In the genomic region with DNA sequence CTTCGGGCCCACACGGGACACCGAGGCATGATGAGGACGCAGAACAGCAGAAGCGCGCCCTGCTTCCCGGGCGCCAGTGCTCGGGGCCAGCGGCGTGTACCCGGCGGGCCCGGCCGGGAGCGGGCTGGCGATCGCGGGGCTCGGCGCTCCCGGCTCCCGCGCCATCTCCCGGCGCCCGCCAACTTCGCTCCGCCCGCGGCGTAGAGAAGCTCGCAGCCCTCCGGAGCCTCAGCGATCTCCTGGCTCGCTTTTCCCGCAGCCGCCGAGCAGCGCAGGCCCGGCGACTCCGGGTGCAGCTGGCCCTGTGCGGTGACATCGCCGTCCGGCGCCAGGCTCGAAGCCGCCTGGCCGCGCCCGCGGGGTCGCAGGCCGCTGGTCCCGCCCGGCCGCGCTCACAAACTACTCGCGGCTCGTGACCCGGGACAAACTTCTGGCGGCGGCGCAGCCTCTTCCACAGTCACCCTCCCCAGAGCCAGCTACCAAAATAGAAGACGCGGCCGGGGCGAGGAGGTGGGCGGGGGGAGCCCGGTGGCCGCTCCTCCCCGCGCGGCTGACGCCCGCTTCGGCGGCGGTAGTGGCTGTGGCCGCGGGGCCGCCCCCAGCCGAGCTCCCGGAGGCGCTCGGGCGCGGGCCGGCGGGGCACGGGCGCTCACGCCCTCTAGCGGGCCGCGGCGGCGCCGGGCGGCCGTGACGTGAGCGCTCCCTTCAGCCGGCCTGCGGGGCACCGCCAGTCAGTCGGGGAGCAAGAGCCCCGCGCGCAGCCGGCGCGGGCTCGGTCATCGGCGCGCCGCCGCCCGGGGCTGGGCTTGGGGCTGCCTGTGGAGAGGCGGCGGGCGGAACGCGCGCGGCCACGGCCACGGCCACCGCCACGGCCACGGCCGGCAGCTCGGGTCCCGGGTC, we compare ENCODE assay signal across 8 cellular contexts. TPM values are rescaled to one million over a fixed set of nuclear protein-coding genes. Genes with fewer than 3 reads are reported as not detected.
DNase-seq lines count a peak whose midpoint lies in the region; ATAC-seq and TF ChIP-seq lines count a peak whose summit lies in the region.

Gene PTPRM (plus strand): TSS at position 730 of the 900 bp plus-strand sequence. CDS start 503 bp downstream, outside the sequence.

- POLR2A ChIA-PET in PC-9 (lab: Charles Lee; ENCODE audit: unreplicated experiment) = interaction anchor here (0.6 kb wide), 1 partner anchor 168 kb away, joined by 5 read pairs; no protein-coding TSS in a partner anchor

- H3F3A ChIP-seq in PC-9 (ENCODE audit: insufficient read depth, low read depth) (no peaks in the 10 kb centered on the region; the same call in 1 of the 2 replicates), neural progenitor cell (ENCODE audit: low read depth) (peaks cover 21% of the 10 kb centered on the region)

- H3K4me3 Mint-ChIP-seq in CD14-positive monocyte (peak within 1 kb of the TSS; percentile 78 to 94), neural progenitor cell (peak within 1 kb of the TSS; percentile 84)
- no peak within 1 kb of the TSS for H3K4me3 Mint-ChIP-seq in activated naive CD8-positive, alpha-beta T cell treated with anti-CD3 and anti-CD28 coated beads, Interleukin-2, amount 50 U/mL, for 24 hours

- DNase-seq in CD14-positive monocyte (ENCODE audit: low spot score) = peak; percentile 49
- peak in 1 of 2 experiments; percentile 78 for DNase-seq in PC-9
- peak; percentile 56 for DNase-seq in activated naive CD8-positive, alpha-beta T cell treated with anti-CD3 and anti-CD28 coated beads, Interleukin-2, amount 50 U/mL, for 24 hours
- DNase-seq in glomerular endothelial cell (ENCODE audit: extremely low read depth, low read depth, low spot score) = no peak
- DNase-seq in neural progenitor cell (ENCODE audit: low spot score) = peak; percentile 94
- DNase-seq in thyroid gland = peak; percentile 88 to 90

- peak; percentile 35 for TF ChIP-seq CTCF in CD14-positive monocyte (IDR thresholded peaks at IDR 0.05)
- TF ChIP-seq CTCF in PC-9 (conservative IDR thresholded peaks at IDR 0.05) = no peak
- no peak for TF ChIP-seq CTCF in neural progenitor cell (IDR thresholded peaks at IDR 0.05)
- TF ChIP-seq CTCF in thyroid gland (IDR thresholded peaks at IDR 0.05) = peak in 3 of 6 experiments; percentile 82 to 91 (median 86)

- intact Hi-C loops in CD14-positive monocyte (cut with micrococcal nuclease) = no loop called here
- intact Hi-C loops in PC-9 (cut with micrococcal nuclease; ENCODE audit: unreplicated experiment) = loop anchor here (1.0 to 10.0 kb wide), 6 partner anchors 208 to 915 kb away; no protein-coding TSS in a partner anchor
- intact Hi-C loops in thyroid gland (cut with DNase I) = loop anchor here (5.0 kb wide), 1 partner anchor 295 kb away; no protein-coding TSS in a partner anchor

- peak within 1 kb of the TSS; percentile 93 for H2AFZ ChIP-seq in PC-9
- peak within 1 kb of the TSS; percentile 98 for H2AFZ ChIP-seq in neural progenitor cell (replicated peaks)

- H3K27me3 ChIP-seq in PC-9 (ENCODE audit: insufficient read depth, low read depth) (no peaks in the 10 kb centered on the region), neural progenitor cell (peaks cover 41% of the 10 kb centered on the region), thyroid gland (no peaks in the 10 kb centered on the region)

- H3K27ac Mint-ChIP-seq in CD14-positive monocyte = peak within 1 kb of the TSS in 1 of 7 donors; percentile 8
- no peak within 1 kb of the TSS for H3K27ac Mint-ChIP-seq in activated naive CD8-positive, alpha-beta T cell treated with anti-CD3 and anti-CD28 coated beads, Interleukin-2, amount 50 U/mL, for 24 hours
- no peak within 1 kb of the TSS for H3K27ac Mint-ChIP-seq in neural progenitor cell

- H3K4me3 ChIP-seq in PC-9 (peak within 1 kb of the TSS; percentile 91), neural progenitor cell (peak within 1 kb of the TSS; percentile 63), thyroid gland (replicated peaks in 1 of 3) (peak within 1 kb of the TSS; percentile 87 to 98 (median 95))

- BruUV-seq in PC-9 (replicated peaks; lab: Mats Ljungman, UMichigan) = no TSS peak

- H3K9ac ChIP-seq in neural progenitor cell = no peak within 1 kb of the TSS

- H3K36me3 ChIP-seq in PC-9 (ENCODE audit: low read depth) (no peaks in the 10 kb centered on the region), neural progenitor cell (no peaks in the 10 kb centered on the region), thyroid gland (no peaks in the 10 kb centered on the region)

- H3K4me2 ChIP-seq in PC-9 = peak within 1 kb of the TSS; percentile 93
- H3K4me2 ChIP-seq in neural progenitor cell = peak within 1 kb of the TSS; percentile 99

- H3K79me2 ChIP-seq in PC-9 (ENCODE audit: low read depth) (peaks cover 34% of the 10 kb centered on the region), neural progenitor cell (ENCODE audit: low read depth) (peaks cover 3% of the 10 kb centered on the region)

- H3K9me3 ChIP-seq in PC-9 (ENCODE audit: insufficient read depth, low read depth) = no peaks in the 10 kb centered on the region
- no peaks in the 10 kb centered on the region for H3K9me3 ChIP-seq in neural progenitor cell (ENCODE audit: low read depth)
- no peaks in the 10 kb centered on the region for H3K9me3 ChIP-seq in thyroid gland

- CTCF ChIA-PET in PC-9 (lab: Charles Lee) = interaction anchor here (0.6 to 1.7 kb wide), 11 partner anchors 8 to 921 kb away, joined by 3 to 15 read pairs (median 5); no protein-coding TSS in a partner anchor

- H3K27ac ChIP-seq in PC-9 = no peak within 1 kb of the TSS
- no peak within 1 kb of the TSS for H3K27ac ChIP-seq in neural progenitor cell
- peak within 1 kb of the TSS; percentile 98 to 99 (median 99) for H3K27ac ChIP-seq in thyroid gland

- no peaks in the 10 kb centered on the region for H3K9me2 ChIP-seq in PC-9 (ENCODE audit: insufficient read depth)

- peaks cover 0 to 11% (median 3%) of the 10 kb centered on the region in 7 donors for H3K9me3 Mint-ChIP-seq in CD14-positive monocyte
- no peaks in the 10 kb centered on the region for H3K9me3 Mint-ChIP-seq in activated naive CD8-positive, alpha-beta T cell treated with anti-CD3 and anti-CD28 coated beads, Interleukin-2, amount 50 U/mL, for 24 hours
- no peaks in the 10 kb centered on the region for H3K9me3 Mint-ChIP-seq in neural progenitor cell

- peak; percentile 90 to 96 for TF ChIP-seq POLR2A in thyroid gland (IDR thresholded peaks at IDR 0.05)

- H3K4me1 ChIP-seq in PC-9 (replicated peaks; ENCODE audit: insufficient read depth) (peaks cover 14% of the 10 kb centered on the region), neural progenitor cell (peaks cover 25% of the 10 kb centered on the region), thyroid gland (peaks cover 20 to 35% of the 10 kb centered on the region in 2 donors)

- ATAC-seq in GM19395 (IDR thresholded peaks at IDR 0.05; ENCODE audit: unreplicated experiment) (peak; percentile 89), HG03432 (IDR thresholded peaks at IDR 0.05; ENCODE audit: unreplicated experiment) (peak; percentile 94)
- peak; percentile 88 for ATAC-seq in activated naive CD8-positive, alpha-beta T cell treated with anti-CD3 and anti-CD28 coated beads, Interleukin-2, amount 50 U/mL, for 24 hours

- H3K4me1 Mint-ChIP-seq in CD14-positive monocyte = peaks cover 23% of the 10 kb centered on the region
- H3K4me1 Mint-ChIP-seq in activated naive CD8-positive, alpha-beta T cell treated with anti-CD3 and anti-CD28 coated beads, Interleukin-2, amount 50 U/mL, for 24 hours = peaks cover 3% of the 10 kb centered on the region
- H3K4me1 Mint-ChIP-seq in neural progenitor cell = peaks cover 23% of the 10 kb centered on the region

- H3K27me3 Mint-ChIP-seq in CD14-positive monocyte (ENCODE audit: low read depth in 3 of 3) = peaks cover 44 to 58% (median 44%) of the 10 kb centered on the region in 3 donors
- peaks cover 47% of the 10 kb centered on the region for H3K27me3 Mint-ChIP-seq in activated naive CD8-positive, alpha-beta T cell treated with anti-CD3 and anti-CD28 coated beads, Interleukin-2, amount 50 U/mL, for 24 hours
- peaks cover 5% of the 10 kb centered on the region for H3K27me3 Mint-ChIP-seq in neural progenitor cell (ENCODE audit: insufficient read depth, low read depth)

- no peaks in the 10 kb centered on the region; the same call in 1 of the 2 replicates for H4K20me1 ChIP-seq in PC-9 (ENCODE audit: insufficient read depth)
- no peaks in the 10 kb centered on the region for H4K20me1 ChIP-seq in neural progenitor cell (ENCODE audit: low read depth)

- 0% methylated on average over 7 to 10 of the region's 138 CpGs for WGBS in thyroid gland, 2 donors

- peaks cover 5 to 8% of the 10 kb centered on the region in 2 donors for H3K36me3 Mint-ChIP-seq in CD14-positive monocyte
- no peaks in the 10 kb centered on the region for H3K36me3 Mint-ChIP-seq in activated naive CD8-positive, alpha-beta T cell treated with anti-CD3 and anti-CD28 coated beads, Interleukin-2, amount 50 U/mL, for 24 hours (ENCODE audit: low read depth)
- H3K36me3 Mint-ChIP-seq in neural progenitor cell = peaks cover 3% of the 10 kb centered on the region

RNA-seq across cellular contexts. Expression of gene PTPRM, which starts in this region (rescaled TPM):
- under 1 TPM; 0.04 to 0.66 TPM for polyA plus RNA-seq in CD14-positive monocyte
- total RNA-seq in PC-9 (2021) (30.7 and 32.5 TPM in 2 replicates), glomerular endothelial cell (124 and 256 TPM in 2 replicates), neural progenitor cell (ENCODE audit: low replicate concordance) (13.9 and 18.6 TPM in 2 replicates), thyroid gland (100 to 1,000 TPM; 170 to 198 (median 182) TPM)

Comparison
In these comparisons a context has a peak if more than half of its experiments do, and no peak if none do; other contexts are left out.
1. Peak in DNase-seq in CD14-positive monocyte; RNA of the gene not detected or under 1 TPM.
2. H3K27ac ChIP-seq: peak in thyroid gland (3 of 3); none in PC-9 (single experiment) and neural progenitor cell (single experiment).
3. intact Hi-C loops: an anchor here in PC-9 (1.0 to 10.0 kb wide) and thyroid gland (5.0 kb wide); none called in CD14-positive monocyte.
4. Peak in every context shown above with its lines, with median percentiles within 50 percentile points of each other: ATAC-seq and H3K4me3 ChIP-seq.